20 cellular contexts compared by ENCODE assay signal in the genomic region with DNA sequence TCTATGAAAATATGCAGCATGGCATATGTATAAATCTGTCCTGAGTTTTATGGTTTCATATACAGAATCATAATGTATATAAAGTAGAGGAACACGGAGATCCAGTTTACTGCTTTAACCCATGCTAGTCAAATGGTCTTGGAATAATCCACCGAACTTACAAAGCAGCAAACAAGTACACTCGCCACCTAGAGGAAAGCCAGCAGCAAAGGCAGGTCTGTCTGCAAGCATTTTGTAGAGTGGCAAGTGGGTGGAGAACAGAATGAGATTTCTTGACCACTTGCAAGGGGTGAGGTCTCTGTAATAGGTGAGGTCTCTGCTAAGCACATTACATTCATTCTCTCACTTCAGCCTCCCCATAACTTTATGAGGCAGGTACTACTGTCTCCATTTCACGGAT.
DNase-seq lines count a peak whose midpoint lies in the region; ATAC-seq, FAIRE-seq and TF ChIP-seq lines count a peak whose summit lies in the region.
"Had no signal": no experiment of that assay in that cellular context is flagged by ENCODE, and none has a peak within 500 bp of the region (broad histone marks: within the 10 kb centered on the region; RNA-seq: fewer than 3 reads in every experiment).

No MANE protein-coding gene starts in this region.

- H3K27ac Mint-ChIP-seq in type B pancreatic cell: no peak overlapping the region
- H3K27ac Mint-ChIP-seq: naive thymus-derived CD8-positive, alpha-beta T cell; T-helper 17 cell had no signal

- CTCF ChIA-PET in HepG2 (lab: Yijun Ruan, JAX; ENCODE audit: low intra/inter-chr PET ratio, low total read pairs): no interaction called here
- CTCF ChIA-PET in HEK293T (lab: Yijun Ruan, JAX): no interaction called here

- TF ChIP-seq EP300 in HepG2 (IDR thresholded peaks at IDR 0.05; ENCODE audit: low read depth in 2 of 2, low read length in 2 of 2) (no peak), HepG2 (CRISPR knock-in tag; IDR thresholded peaks at IDR 0.05; ENCODE audit: borderline replicate concordance) (no peak), esophagus muscularis mucosa (IDR thresholded peaks at IDR 0.05) (no peak)

- FAIRE-seq in HepG2 (lab: Jason Lieb, UNC) (peak; percentile 62), bronchial epithelial cell (lab: Jason Lieb, UNC) (no peak)
- FAIRE-seq: islet of Langerhans had no signal

- H3K79me2 ChIP-seq in HepG2 (ENCODE audit: insufficient read depth, low read length): no peaks in the 10 kb centered on the region

- H3K27me3 ChIP-seq in HepG2 (ENCODE audit: control insufficient read depth in 1 of 2, insufficient read depth in 2 of 2, low read length in 2 of 2) (no peaks in the 10 kb centered on the region), right lobe of liver (no peaks in the 10 kb centered on the region), bronchial epithelial cell (ENCODE audit: control insufficient read depth, insufficient read depth, low read length) (no peaks in the 10 kb centered on the region), esophagus muscularis mucosa (no peaks in the 10 kb centered on the region)

- no peak for TF ChIP-seq CTCF in HepG2 (CRISPR knock-in tag; IDR thresholded peaks at IDR 0.05)
- TF ChIP-seq CTCF in right lobe of liver (IDR thresholded peaks at IDR 0.05): no peak
- TF ChIP-seq CTCF in bronchial epithelial cell (IDR thresholded peaks at IDR 0.05; ENCODE audit: insufficient read depth, low read length, severe bottlenecking): peak; percentile 2
- TF ChIP-seq CTCF in type B pancreatic cell (conservative IDR thresholded peaks at IDR 0.05): peak; percentile 39
- no peak for TF ChIP-seq CTCF in coronary artery (IDR thresholded peaks at IDR 0.05)
- TF ChIP-seq CTCF in esophagus muscularis mucosa (IDR thresholded peaks at IDR 0.05): no peak

- DNase-seq in HepG2 (ENCODE audit: low spot score) (peak; percentile 12), right lobe of liver (no peak), NCI-H510A (lab: John Stamatoyannopoulos, UW) (peak; percentile 9), bronchial epithelial cell (ENCODE audit: low read depth) (no peak), type B pancreatic cell (ENCODE audit: extremely low spot score, unreplicated experiment) (no peak), coronary artery (ENCODE audit: low spot score) (no peak), HEK293T (ENCODE audit: extremely low spot score) (no peak), esophagus muscularis mucosa (ENCODE audit: extremely low spot score) (no peak)
- DNase-seq: activated CD4-positive, CD25-positive, alpha-beta regulatory T cell; activated CD8-positive, alpha-beta memory T cell treated with anti-CD3 and anti-CD28 coated beads for 24 hours; heart left ventricle; naive thymus-derived CD8-positive, alpha-beta T cell; NCI-H187 treated with DMSO at 0.1 percent for 48 hours; NCI-H446 treated with DMSO at 0.1 percent for 48 hours; psoas muscle; T-helper 17 cell had no signal

- no peaks in the 10 kb centered on the region for H3K36me3 ChIP-seq in HepG2 (replicated peaks in 1 of 2; ENCODE audit: control insufficient read depth in 1 of 2, insufficient read depth in 2 of 2, low read length in 2 of 2)
- H3K36me3 ChIP-seq in right lobe of liver: no peaks in the 10 kb centered on the region
- no peaks in the 10 kb centered on the region for H3K36me3 ChIP-seq in bronchial epithelial cell (ENCODE audit: control insufficient read depth, insufficient read depth, low read length)
- H3K36me3 ChIP-seq in esophagus muscularis mucosa: no peaks in the 10 kb centered on the region
- H3K36me3 ChIP-seq: breast epithelium, heart left ventricle had no signal

- POLR2A ChIA-PET in HepG2 (lab: Yijun Ruan, JAX): no interaction called here
- POLR2A ChIA-PET in HEK293T (lab: Yijun Ruan, JAX): no interaction called here

- no peak overlapping the region for H3K27ac ChIP-seq in HepG2 (ENCODE audit: extremely low read length, insufficient read depth, low read length)
- H3K27ac ChIP-seq in right lobe of liver: no peak overlapping the region
- H3K27ac ChIP-seq in coronary artery: no peak overlapping the region
- no peak overlapping the region for H3K27ac ChIP-seq in esophagus muscularis mucosa (replicated peaks in 1 of 4)
- H3K27ac ChIP-seq: breast epithelium, heart left ventricle, psoas muscle, RWPE1 had no signal

- in situ Hi-C loops in HepG2 (cut with HindIII; ENCODE audit: extremely low pct_ligation_motif_present, low pct_unique_long_range_greater_than_20kb): loop anchor here (25.0 kb wide), 2 partner anchors 262 to 463 kb away; no protein-coding TSS in a partner anchor

- H3K4me1 ChIP-seq in HepG2 (ENCODE audit: insufficient read depth, low read length): no peaks in the 10 kb centered on the region
- no peaks in the 10 kb centered on the region for H3K4me1 ChIP-seq in right lobe of liver
- H3K4me1 ChIP-seq in esophagus muscularis mucosa: peaks cover 0 to 21% (median 14%) of the 10 kb centered on the region in 4 donors
- H3K4me1 ChIP-seq: breast epithelium, heart left ventricle, psoas muscle had no signal

- no peak for TF ChIP-seq RAD21 in HepG2 (CRISPR knock-in tag; IDR thresholded peaks at IDR 0.05)

- H3K4me3 ChIP-seq in HepG2 (replicated peaks in 1 of 3; ENCODE audit: insufficient read depth in 1 of 3, low read depth in 2 of 3, low read length in 3 of 3): no peak overlapping the region
- H3K4me3 ChIP-seq in right lobe of liver: no peak overlapping the region
- H3K4me3 ChIP-seq in bronchial epithelial cell (ENCODE audit: low read depth, low read length): no peak overlapping the region
- no peak overlapping the region for H3K4me3 ChIP-seq in coronary artery
- no peak overlapping the region for H3K4me3 ChIP-seq in esophagus muscularis mucosa
- H3K4me3 ChIP-seq: breast epithelium, heart left ventricle, psoas muscle, smooth muscle cell had no signal

- H4K20me1 ChIP-seq in HepG2 (ENCODE audit: insufficient read depth, low read length): no peaks in the 10 kb centered on the region

- WGBS in HepG2 (ENCODE audit: low lambda C conversion rate): 3% methylated on average over 4 of the region's 4 CpGs
- 42% methylated on average over 4 of the region's 4 CpGs for WGBS in right lobe of liver (ENCODE audit: insufficient coverage, low coverage, low lambda C conversion rate, missing lambda C conversion rate)
- 76% methylated on average over 4 of the region's 4 CpGs for WGBS in esophagus muscularis mucosa

- H3K36me3 Mint-ChIP-seq in type B pancreatic cell: no peaks in the 10 kb centered on the region
- H3K36me3 Mint-ChIP-seq: naive thymus-derived CD8-positive, alpha-beta T cell had no signal

- intact Hi-C loops in HepG2 (cut with micrococcal nuclease; ENCODE audit: unreplicated experiment): no loop called here
- intact Hi-C loops in right lobe of liver (cut with DNase I): no loop called here
- intact Hi-C loops in esophagus muscularis mucosa (cut with DNase I): no loop called here

- H3K9me3 ChIP-seq in HepG2 (ENCODE audit: low read length) (no peaks in the 10 kb centered on the region), right lobe of liver (no peaks in the 10 kb centered on the region), esophagus muscularis mucosa (no peaks in the 10 kb centered on the region)
- H3K9me3 ChIP-seq: breast epithelium, heart left ventricle, psoas muscle had no signal

- no peak overlapping the region for H3K4me2 ChIP-seq in HepG2 (ENCODE audit: low read depth, low read length)
- H3K4me2 ChIP-seq: smooth muscle cell had no signal

- H3K4me3 Mint-ChIP-seq in type B pancreatic cell: no peak overlapping the region
- H3K4me3 Mint-ChIP-seq: naive thymus-derived CD8-positive, alpha-beta T cell; T-helper 17 cell had no signal

- no peaks in the 10 kb centered on the region for H3K9me3 Mint-ChIP-seq in type B pancreatic cell

- H3K4me1 Mint-ChIP-seq in type B pancreatic cell (ENCODE audit: unreplicated experiment): peaks cover 6% of the 10 kb centered on the region
- H3K4me1 Mint-ChIP-seq: naive thymus-derived CD8-positive, alpha-beta T cell; T-helper 17 cell had no signal

- ATAC-seq in HepG2: peak; percentile 71
- ATAC-seq in right lobe of liver: no peak
- ATAC-seq: heart left ventricle; naive thymus-derived CD8-positive, alpha-beta T cell; psoas muscle; T-helper 17 cell had no signal

- peaks cover 17% of the 10 kb centered on the region for H3K27me3 Mint-ChIP-seq in type B pancreatic cell

- no peak for TF ChIP-seq POLR2A in HepG2 (IDR thresholded peaks at IDR 0.05; ENCODE audit: insufficient read depth in 1 of 2, low read depth in 2 of 2, low read length in 2 of 2)
- no peak for TF ChIP-seq POLR2A in right lobe of liver (IDR thresholded peaks at IDR 0.05)
- TF ChIP-seq POLR2A in esophagus muscularis mucosa (IDR thresholded peaks at IDR 0.05; ENCODE audit: low read depth): no peak

- no TSS peak for BruUV-seq in HepG2 (replicated peaks; lab: Mats Ljungman, UMichigan)

- no peak overlapping the region for H3K9ac ChIP-seq in HepG2 (ENCODE audit: insufficient read depth, low read depth, low read length)

- no peak overlapping the region for H2AFZ ChIP-seq in HepG2 (ENCODE audit: low read length)

TF ChIP-seq in HepG2, 621 proteins besides CTCF, POLR2A, EP300 and RAD21:
- TF ChIP-seq TAF15 (IDR thresholded peaks at IDR 0.05; ENCODE audit: low read depth, low read length, poor library complexity, severe bottlenecking) (no peak), ZBTB7A (CRISPR knock-in tag; IDR thresholded peaks at IDR 0.05) (no peak), SRSF1 (optimal IDR thresholded peaks at IDR 0.05; ENCODE audit: low read depth, low read length) (no peak), NCOA5 (CRISPR knock-in tag; IDR thresholded peaks at IDR 0.05) (no peak)
- TF ChIP-seq, protein P1, sequence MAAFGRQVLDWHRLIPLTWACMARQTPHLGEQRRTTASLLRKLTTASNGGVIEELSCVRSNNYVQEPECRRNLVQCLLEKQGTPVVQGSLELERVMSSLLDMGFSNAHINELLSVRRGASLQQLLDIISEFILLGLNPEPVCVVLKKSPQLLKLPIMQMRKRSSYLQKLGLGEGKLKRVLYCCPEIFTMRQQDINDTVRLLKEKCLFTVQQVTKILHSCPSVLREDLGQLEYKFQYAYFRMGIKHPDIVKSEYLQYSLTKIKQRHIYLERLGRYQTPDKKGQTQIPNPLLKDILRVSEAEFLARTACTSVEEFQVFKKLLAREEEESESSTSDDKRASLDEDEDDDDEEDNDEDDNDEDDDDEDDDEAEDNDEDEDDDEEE (CRISPR knock-in tag; IDR thresholded peaks at IDR 0.05): no peak

TF ChIP-seq in HEK293T, 16 proteins besides CTCF, POLR2A, EP300 and RAD21 (continues in another document):
- TF ChIP-seq ZNF384 (IDR thresholded peaks at IDR 0.05) (no peak), FOXM1 (IDR thresholded peaks at IDR 0.05; ENCODE audit: borderline replicate concordance) (no peak), FOXA1 (IDR thresholded peaks at IDR 0.05) (no peak), SUZ12 (IDR thresholded peaks at IDR 0.05) (no peak), L3MBTL2 (conservative IDR thresholded peaks at IDR 0.05) (no peak), ELF4 (IDR thresholded peaks at IDR 0.05) (no peak)

Comparison
In these comparisons a context has a peak if more than half of its experiments do, and no peak if none do; other contexts are left out.
1. DNase-seq: peak in HepG2 (single experiment) and NCI-H510A (single experiment); none in right lobe of liver (0 of 3), bronchial epithelial cell (single experiment), type B pancreatic cell (single experiment), coronary artery (single experiment), HEK293T (single experiment) and esophagus muscularis mucosa (single experiment).
2. CTCF ChIP-seq: peak in bronchial epithelial cell (single experiment) and type B pancreatic cell (single experiment); none in HepG2 (single experiment), right lobe of liver (0 of 4), coronary artery (single experiment) and esophagus muscularis mucosa (0 of 3).